26 cellular contexts compared by ENCODE assay signal in the genomic region with DNA sequence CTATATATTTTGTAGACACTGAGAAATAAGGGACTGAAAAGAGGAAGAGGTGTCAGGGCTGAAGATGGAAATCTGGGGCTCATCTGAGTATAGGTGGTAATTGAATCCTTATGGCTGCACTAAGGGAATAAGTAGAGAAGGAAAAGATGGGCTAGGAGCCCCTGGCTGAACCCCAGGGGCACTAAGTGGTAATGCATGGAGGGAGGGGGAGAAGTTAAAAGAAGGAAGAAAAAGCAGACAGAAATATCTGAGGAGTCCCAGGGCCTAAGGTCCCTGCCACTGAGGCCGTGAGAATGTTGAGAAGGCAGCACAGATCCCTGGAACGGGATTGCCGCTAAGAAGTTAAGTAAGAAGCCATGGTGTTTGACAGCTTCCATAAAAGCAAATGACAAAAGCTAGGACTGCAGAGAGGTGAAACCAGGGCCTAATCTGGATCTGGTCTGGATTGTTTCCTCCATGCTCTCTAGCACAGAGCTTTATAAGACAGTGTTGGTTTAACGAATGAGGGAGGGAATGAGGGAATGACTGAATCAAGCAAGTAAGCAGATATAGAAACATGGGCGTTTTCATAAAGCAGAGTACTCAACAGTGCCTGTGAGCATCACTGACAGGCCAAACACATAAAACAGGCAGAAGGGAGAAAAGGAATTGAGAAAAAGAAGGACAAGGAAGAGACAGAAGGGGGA.
DNase-seq lines count a peak whose midpoint lies in the region; ATAC-seq and TF ChIP-seq lines count a peak whose summit lies in the region.
"Had no signal": no experiment of that assay in that cellular context is flagged by ENCODE, and none has a peak within 500 bp of the region (broad histone marks: within the 10 kb centered on the region; RNA-seq: fewer than 3 reads in every experiment).

No MANE protein-coding gene starts in this region.

- H3K27me3 ChIP-seq in ACC112 (ENCODE audit: insufficient read depth, low read length) (no peaks in the 10 kb centered on the region), GM23248 (replicated peaks; ENCODE audit: insufficient read depth) (no peaks in the 10 kb centered on the region), NT2/D1 (ENCODE audit: insufficient read depth, insufficient read length) (no peaks in the 10 kb centered on the region)
- H3K27me3 ChIP-seq: body of pancreas, gastroesophageal sphincter, tibial artery had no signal

- TF ChIP-seq CTCF in fibroblast of villous mesenchyme (IDR thresholded peaks at IDR 0.05; ENCODE audit: insufficient read depth, low read depth, low read length) = no peak

- H3K79me2 ChIP-seq in ACC112 (ENCODE audit: control insufficient read depth, insufficient read depth, low read length, unreplicated experiment) (peaks cover 85% of the 10 kb centered on the region), GM23248 (ENCODE audit: insufficient read depth) (peaks cover 96% of the 10 kb centered on the region)

- H3K36me3 Mint-ChIP-seq in activated CD8-positive, alpha-beta memory T cell treated with anti-CD3 and anti-CD28 coated beads, Interleukin-2, amount 10 ng/mL, durations not matched to agents 7 days and 5 days = no peaks in the 10 kb centered on the region

- H2AFZ ChIP-seq in ACC112 (ENCODE audit: low read length, unreplicated experiment) = no peak overlapping the region
- no peak overlapping the region for H2AFZ ChIP-seq in GM23248

- H3K27me3 Mint-ChIP-seq in activated CD8-positive, alpha-beta memory T cell treated with anti-CD3 and anti-CD28 coated beads, Interleukin-2, amount 10 ng/mL, durations not matched to agents 7 days and 5 days = no peaks in the 10 kb centered on the region
- H3K27me3 Mint-ChIP-seq: stimulated activated naive CD8-positive, alpha-beta T cell treated with anti-CD3 and anti-CD28 coated beads, Interleukin-15, Interleukin-2, amounts not matched to agents 100 ng/mL and 50 ng/mL, for 24 hours had no signal

- H3K4me2 ChIP-seq in GM23248 (ENCODE audit: unreplicated experiment) = no peak overlapping the region

- in situ Hi-C loops in GM23248 (cut with MboI) = no loop called here

- DNase-seq in GM23248 (no peak), NT2/D1 (ENCODE audit: low read depth, low spot score) (no peak), fibroblast of villous mesenchyme (ENCODE audit: low read depth) (peak; percentile 46), cerebellar nuclear complex (lab: John Stamatoyannopoulos, UW) (no peak), NCI-H2107 (lab: John Stamatoyannopoulos, UW) (no peak), GM19240 (ENCODE audit: insufficient read length, low spot score) (no peak)
- no peak for DNase-seq in activated CD8-positive, alpha-beta memory T cell treated with anti-CD3 and anti-CD28 coated beads, Interleukin-2, amount 10 ng/mL, durations not matched to agents 7 days and 5 days
- DNase-seq: activated CD4-positive, alpha-beta T cell treated with anti-CD3 and anti-CD28 coated beads, Interleukin-2, amount 50 U/mL, for 4 hours; activated gamma-delta T cell; activated naive CD8-positive, alpha-beta T cell treated with anti-CD3 and anti-CD28 coated beads, Interleukin-2, amount 50 U/mL, for 24 hours; activated T-cell treated with anti-CD3 and anti-CD28 coated beads for 4 hours; body of pancreas; C1 segment of cervical spinal cord; effector CD8-positive, alpha-beta T cell; NCI-H1417; NCI-H2081 treated with DMSO at 0.1 percent for 48 hours; NCI-H510A treated with DMSO at 0.1 percent for 48 hours; NK-92 treated with Interleukin-12 subunit alpha and Interleukin-12 subunit beta, amount 100 ng/mL, for 24 hours; nucleus accumbens; RPMI8226; stimulated activated CD4-positive, alpha-beta T cell treated with anti-CD3 and anti-CD28 coated beads, Interleukin-4, amount 100 ng/mL, for 24 hours; tibial artery had no signal

- H3K4me1 ChIP-seq in ACC112 (ENCODE audit: control insufficient read depth, insufficient read depth, low read length, unreplicated experiment) = peaks cover 65% of the 10 kb centered on the region
- peaks cover 12% of the 10 kb centered on the region; the same call in 1 of the 2 replicates for H3K4me1 ChIP-seq in GM23248 (ENCODE audit: insufficient read depth)
- H3K4me1 ChIP-seq in NT2/D1 (ENCODE audit: insufficient read depth, insufficient read length) = no peaks in the 10 kb centered on the region
- H3K4me1 ChIP-seq: body of pancreas, gastroesophageal sphincter, tibial artery had no signal

- ATAC-seq in activated CD8-positive, alpha-beta memory T cell treated with anti-CD3 and anti-CD28 coated beads, Interleukin-2, amount 10 ng/mL, durations not matched to agents 7 days and 5 days = no peak
- ATAC-seq: activated naive CD8-positive, alpha-beta T cell treated with anti-CD3 and anti-CD28 coated beads, Interleukin-2, amount 50 U/mL, for 24 hours; body of pancreas; esophagus mucosa; gastroesophageal sphincter had no signal

- H3F3A ChIP-seq in GM23248 (ENCODE audit: insufficient read depth) = peaks cover 81% of the 10 kb centered on the region

- CTCF ChIA-PET in activated CD8-positive, alpha-beta memory T cell treated with anti-CD3 and anti-CD28 coated beads, Interleukin-2, amount 10 ng/mL, durations not matched to agents 7 days and 5 days (lab: Charles Lee) = no interaction called here

- peak overlapping the region; percentile 42 for H3K27ac ChIP-seq in ACC112 (ENCODE audit: low read depth, low read length)
- 0 out of 2 replicates have a peak overlapping the region, but pooled peaks have one; percentile 13 for H3K27ac ChIP-seq in GM23248
- H3K27ac ChIP-seq: body of pancreas, gastroesophageal sphincter, tibial artery had no signal

- no peaks in the 10 kb centered on the region for H3K4me1 Mint-ChIP-seq in activated CD8-positive, alpha-beta memory T cell treated with anti-CD3 and anti-CD28 coated beads, Interleukin-2, amount 10 ng/mL, durations not matched to agents 7 days and 5 days
- H3K4me1 Mint-ChIP-seq: activated naive CD8-positive, alpha-beta T cell treated with anti-CD3 and anti-CD28 coated beads, Interleukin-2, amount 50 U/mL, for 24 hours had no signal

- H3K4me3 ChIP-seq in ACC112 (ENCODE audit: low read depth, low read length) = no peak overlapping the region
- H3K4me3 ChIP-seq in GM23248 = no peak overlapping the region
- no peak overlapping the region for H3K4me3 ChIP-seq in NT2/D1 (ENCODE audit: insufficient read length, low read depth)
- H3K4me3 ChIP-seq in fibroblast of villous mesenchyme (ENCODE audit: low read depth, low read length) = no peak overlapping the region
- H3K4me3 ChIP-seq: body of pancreas, gastroesophageal sphincter, tibial artery had no signal

- H3K9me3 ChIP-seq in GM23248 (ENCODE audit: low read depth) (no peaks in the 10 kb centered on the region), NT2/D1 (ENCODE audit: insufficient read depth, low read length) (no peaks in the 10 kb centered on the region)
- H3K9me3 ChIP-seq: body of pancreas, gastroesophageal sphincter, tibial artery had no signal

- H3K36me3 ChIP-seq in ACC112 (ENCODE audit: insufficient read depth, low read length) (peaks cover 43% of the 10 kb centered on the region), GM23248 (ENCODE audit: low read depth) (peaks cover 15% of the 10 kb centered on the region), NT2/D1 (ENCODE audit: insufficient read depth, insufficient read length, low read length) (peaks cover 19% of the 10 kb centered on the region)
- H3K36me3 ChIP-seq: gastroesophageal sphincter, tibial artery had no signal

- H3K9me2 ChIP-seq in GM23248 (ENCODE audit: insufficient read depth) = no peaks in the 10 kb centered on the region

- H3K4me3 Mint-ChIP-seq in activated CD8-positive, alpha-beta memory T cell treated with anti-CD3 and anti-CD28 coated beads, Interleukin-2, amount 10 ng/mL, durations not matched to agents 7 days and 5 days = no peak overlapping the region
- H3K4me3 Mint-ChIP-seq: activated naive CD8-positive, alpha-beta T cell treated with anti-CD3 and anti-CD28 coated beads, Interleukin-2, amount 50 U/mL, for 24 hours; stimulated activated naive CD8-positive, alpha-beta T cell treated with anti-CD3 and anti-CD28 coated beads, Interleukin-15, Interleukin-2, amounts not matched to agents 100 ng/mL and 50 ng/mL, for 24 hours had no signal

- no peak overlapping the region for H3K9ac ChIP-seq in GM23248
- H3K9ac ChIP-seq in NT2/D1 (ENCODE audit: insufficient read length, low read depth) = peak overlapping the region; percentile 45

- H3K27ac Mint-ChIP-seq in activated CD8-positive, alpha-beta memory T cell treated with anti-CD3 and anti-CD28 coated beads, Interleukin-2, amount 10 ng/mL, durations not matched to agents 7 days and 5 days = no peak overlapping the region
- H3K27ac Mint-ChIP-seq: activated naive CD8-positive, alpha-beta T cell treated with anti-CD3 and anti-CD28 coated beads, Interleukin-2, amount 50 U/mL, for 24 hours; stimulated activated naive CD8-positive, alpha-beta T cell treated with anti-CD3 and anti-CD28 coated beads, Interleukin-15, Interleukin-2, amounts not matched to agents 100 ng/mL and 50 ng/mL, for 24 hours had no signal

- H4K20me1 ChIP-seq in GM23248 (ENCODE audit: insufficient read depth) = no peaks in the 10 kb centered on the region

- 69 to 73% methylated on average over 5 of the region's 5 CpGs for WGBS in GM23248 (ENCODE audit: low coverage in 1 of 2, low lambda C conversion rate in 2 of 2, missing lambda C conversion rate in 2 of 2), 2 experiments

- H3K9me3 Mint-ChIP-seq in activated CD8-positive, alpha-beta memory T cell treated with anti-CD3 and anti-CD28 coated beads, Interleukin-2, amount 10 ng/mL, durations not matched to agents 7 days and 5 days (ENCODE audit: low read depth) = no peaks in the 10 kb centered on the region
- H3K9me3 Mint-ChIP-seq: activated naive CD8-positive, alpha-beta T cell treated with anti-CD3 and anti-CD28 coated beads, Interleukin-2, amount 50 U/mL, for 24 hours; stimulated activated naive CD8-positive, alpha-beta T cell treated with anti-CD3 and anti-CD28 coated beads, Interleukin-15, Interleukin-2, amounts not matched to agents 100 ng/mL and 50 ng/mL, for 24 hours had no signal
